Comparison of ENCODE assay signal across 10 cellular contexts in the genomic region with DNA sequence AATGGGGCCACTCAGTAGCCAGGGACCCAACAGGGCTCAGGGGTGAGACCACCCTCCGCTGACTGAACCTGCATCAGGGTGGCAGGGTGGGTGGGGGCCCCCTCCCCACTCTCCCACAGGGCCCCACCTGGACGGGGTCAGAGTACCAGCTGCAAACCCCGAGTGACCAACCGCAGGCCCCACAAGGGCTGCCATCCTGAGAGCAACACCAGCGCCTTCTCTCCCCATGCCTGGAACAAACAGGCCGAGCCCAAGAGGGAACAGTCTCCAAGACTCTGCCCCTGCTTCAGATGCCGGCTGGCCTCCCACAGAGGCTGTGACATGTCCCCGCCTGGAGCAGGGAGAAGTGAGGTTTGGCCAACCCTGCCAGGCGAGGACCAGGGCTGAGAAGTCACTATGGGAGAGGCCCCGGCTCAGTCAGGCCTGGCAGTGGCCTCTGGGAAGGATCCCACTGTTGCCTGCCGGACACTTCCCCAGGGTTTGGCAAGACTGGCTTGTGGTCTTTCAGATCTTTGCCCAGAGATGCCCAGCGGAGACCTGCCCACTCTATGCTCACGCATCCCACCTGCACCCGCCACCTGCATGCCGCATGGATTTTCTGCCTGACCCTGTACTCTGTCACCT. TPM values are rescaled to one million over a fixed set of nuclear protein-coding genes. Genes with fewer than 3 reads are reported as not detected.
DNase-seq lines count a peak whose midpoint lies in the region; TF ChIP-seq lines count a peak whose summit lies in the region.
"Had no signal": no experiment of that assay in that cellular context is flagged by ENCODE, and none has a peak within 500 bp of the region (broad histone marks: within the 10 kb centered on the region; RNA-seq: fewer than 3 reads in every experiment).

No MANE protein-coding gene starts in this region.

- no peak for TF ChIP-seq POLR2A in erythroblast (IDR thresholded peaks at IDR 0.05; ENCODE audit: low read length)

- H3K27me3 Mint-ChIP-seq in activated T-cell treated with anti-CD3 and anti-CD28 coated beads, Interleukin-2, amount 50 U/mL, for 24 hours: no peaks in the 10 kb centered on the region
- no peaks in the 10 kb centered on the region for H3K27me3 Mint-ChIP-seq in activated naive CD8-positive, alpha-beta T cell
- H3K27me3 Mint-ChIP-seq in mesothelial cell of epicardium (ENCODE audit: low read depth): no peaks in the 10 kb centered on the region
- H3K27me3 Mint-ChIP-seq in glutamatergic neuron (ENCODE audit: unreplicated experiment): peaks cover 30% of the 10 kb centered on the region

- no peak for DNase-seq in activated T-cell treated with anti-CD3 and anti-CD28 coated beads, Interleukin-2, amount 50 U/mL, for 24 hours
- DNase-seq in activated T-cell treated with anti-CD3 and anti-CD28 coated beads for 4 hours (no peak), mesothelial cell of epicardium (ENCODE audit: low spot score in 2 of 2, unreplicated experiment in 2 of 2) (no peak), substantia nigra (lab: John Stamatoyannopoulos, UW) (no peak), RKO (ENCODE audit: low spot score) (no peak), erythroblast (lab: John Stamatoyannopoulos, UW) (no peak), glutamatergic neuron (no peak)
- DNase-seq: NCI-H345 had no signal

- H3K4me1 Mint-ChIP-seq in activated T-cell treated with anti-CD3 and anti-CD28 coated beads, Interleukin-2, amount 50 U/mL, for 24 hours (ENCODE audit: low read depth): peaks cover 54% of the 10 kb centered on the region
- peaks cover 43% of the 10 kb centered on the region for H3K4me1 Mint-ChIP-seq in activated naive CD8-positive, alpha-beta T cell (ENCODE audit: low read depth)
- H3K4me1 Mint-ChIP-seq in mesothelial cell of epicardium (peaks cover 51% of the 10 kb centered on the region), glutamatergic neuron (ENCODE audit: low read depth, unreplicated experiment) (peaks cover 22% of the 10 kb centered on the region)

- peaks cover 44% of the 10 kb centered on the region for H3K36me3 Mint-ChIP-seq in activated T-cell treated with anti-CD3 and anti-CD28 coated beads, Interleukin-2, amount 50 U/mL, for 24 hours (ENCODE audit: low read depth)
- no peaks in the 10 kb centered on the region for H3K36me3 Mint-ChIP-seq in activated naive CD8-positive, alpha-beta T cell
- H3K36me3 Mint-ChIP-seq in mesothelial cell of epicardium (no peaks in the 10 kb centered on the region), glutamatergic neuron (ENCODE audit: unreplicated experiment) (no peaks in the 10 kb centered on the region)

- no peak for TF ChIP-seq CTCF in mesothelial cell of epicardium (IDR thresholded peaks at IDR 0.05; ENCODE audit: unreplicated experiment)
- TF ChIP-seq CTCF in glutamatergic neuron (IDR thresholded peaks at IDR 0.05; ENCODE audit: partially characterized antibody, unreplicated experiment): no peak

- H3K9me3 Mint-ChIP-seq in activated T-cell treated with anti-CD3 and anti-CD28 coated beads, Interleukin-2, amount 50 U/mL, for 24 hours: no peaks in the 10 kb centered on the region
- no peaks in the 10 kb centered on the region for H3K9me3 Mint-ChIP-seq in activated naive CD8-positive, alpha-beta T cell (ENCODE audit: low read depth)
- no peaks in the 10 kb centered on the region for H3K9me3 Mint-ChIP-seq in mesothelial cell of epicardium
- H3K9me3 Mint-ChIP-seq in glutamatergic neuron (ENCODE audit: unreplicated experiment): peaks cover 13% of the 10 kb centered on the region

- H3K27ac Mint-ChIP-seq in activated T-cell treated with anti-CD3 and anti-CD28 coated beads, Interleukin-2, amount 50 U/mL, for 24 hours: peak overlapping the region; percentile 97
- H3K27ac Mint-ChIP-seq in activated naive CD8-positive, alpha-beta T cell: peak overlapping the region; percentile 54
- H3K27ac Mint-ChIP-seq in mesothelial cell of epicardium: peak overlapping the region; percentile 59
- no peak overlapping the region for H3K27ac Mint-ChIP-seq in glutamatergic neuron (ENCODE audit: unreplicated experiment)

- H3K4me3 Mint-ChIP-seq in activated T-cell treated with anti-CD3 and anti-CD28 coated beads, Interleukin-2, amount 50 U/mL, for 24 hours: peak overlapping the region; percentile 75
- H3K4me3 Mint-ChIP-seq in activated naive CD8-positive, alpha-beta T cell: peak overlapping the region; percentile 38
- H3K4me3 Mint-ChIP-seq in mesothelial cell of epicardium (no peak overlapping the region), glutamatergic neuron (ENCODE audit: unreplicated experiment) (no peak overlapping the region)

- peak overlapping the region; percentile 95 for H3K27ac ChIP-seq in substantia nigra (ENCODE audit: low read depth, low read length, poor library complexity, severe bottlenecking)
- H3K27ac ChIP-seq: thoracic aorta had no signal

RNA-seq across cellular contexts. Expression of a gene that starts 27.2 kb away (rescaled TPM):
- total RNA-seq in mesothelial cell of epicardium: 34.6 to 42.4 TPM (median 42.2 TPM) in 3 replicates
- 56.7 TPM for total RNA-seq in glutamatergic neuron (ENCODE audit: unreplicated experiment)

RNA-seq across cellular contexts. Expression of a gene that starts 29.8 kb away (rescaled TPM):
- total RNA-seq in mesothelial cell of epicardium (89.9 to 91.7 TPM (median 90.1 TPM) in 3 replicates), glutamatergic neuron (ENCODE audit: unreplicated experiment) (56.3 TPM)

RNA-seq across cellular contexts. Expression of a gene that starts 31.9 kb away (rescaled TPM):
- 74.0 to 79.4 TPM (median 75.3 TPM) in 3 replicates for total RNA-seq in mesothelial cell of epicardium
- 18.1 TPM for total RNA-seq in glutamatergic neuron (ENCODE audit: unreplicated experiment)
- total RNA-seq: thoracic aorta had no signal

RNA-seq across cellular contexts. Expression of a gene that starts 31.9 kb away (rescaled TPM):
- total RNA-seq in mesothelial cell of epicardium (30.9 to 35.1 TPM (median 33.1 TPM) in 3 replicates), glutamatergic neuron (ENCODE audit: unreplicated experiment) (20.5 TPM)

Comparison
In these comparisons a context has a peak if more than half of its experiments do, and no peak if none do; other contexts are left out.
1. H3K4me3 Mint-ChIP-seq: peak in activated T-cell treated with anti-CD3 and anti-CD28 coated beads, Interleukin-2, amount 50 U/mL, for 24 hours (single experiment) and activated naive CD8-positive, alpha-beta T cell (single experiment); none in mesothelial cell of epicardium (single experiment) and glutamatergic neuron (single experiment).